In genomic region chr3:67642190-67642589, GRCh38 we compare ENCODE assay signal across 35 cellular contexts.
"Had no signal": no experiment of that assay in that cellular context is flagged by ENCODE, and none has a peak within 500 bp of the region (broad histone marks: within the 10 kb centered on the region; RNA-seq: fewer than 3 reads in every experiment).

No MANE protein-coding gene starts in this region.

- DNase-seq: activated B cell treated with CpG ODN at 0.5 μM for 24 hours; activated CD4-positive, alpha-beta memory T cell treated with anti-CD3 and anti-CD28 coated beads for 36 hours; activated CD4-positive, alpha-beta T cell treated with anti-CD3 and anti-CD28 coated beads for 4 hours; activated CD4-positive, alpha-beta T cell treated with anti-CD3 and anti-CD28 coated beads, Interleukin-2, amount 10 ng/mL, durations not matched to agents 24 days and 14 days; activated CD4-positive, alpha-beta T cell treated with anti-CD3 and anti-CD28 coated beads, Interleukin-2, amount 50 U/mL, for 1 hour; activated CD4-positive, alpha-beta T cell treated with anti-CD3 and anti-CD28 coated beads, Interleukin-2, amount 50 U/mL, for 4 hours; activated CD4-positive, CD25-positive, alpha-beta regulatory T cell treated with anti-CD3 and anti-CD28 coated beads, Interleukin-2, amount 50 U/mL, for 72 hours; activated CD8-positive, alpha-beta memory T cell treated with anti-CD3 and anti-CD28 coated beads, Interleukin-2, amount 50 U/mL, for 4 hours; activated CD8-positive, alpha-beta T cell treated with anti-CD3 and anti-CD28 coated beads for 36 hours; activated effector memory CD4-positive, alpha-beta T cell treated with anti-CD3 and anti-CD28 coated beads, Interleukin-2, amount 50 U/mL, for 16 hours; activated gamma-delta T cell treated with Interleukin-2 at 50 U/mL for 16 hours; activated naive CD4-positive, alpha-beta T cell; activated naive CD4-positive, alpha-beta T cell treated with anti-CD3 and anti-CD28 coated beads for 36 hours; activated naive CD4-positive, alpha-beta T cell treated with anti-CD3 and anti-CD28 coated beads, Interleukin-2, amount 50 U/mL, for 16 hours; activated naive CD8-positive, alpha-beta T cell treated with anti-CD3 and anti-CD28 coated beads, Interleukin-2, amount 10 ng/mL, durations not matched to agents 7 days and 5 days; activated T-cell treated with anti-CD3 and anti-CD28 coated beads for 4 hours; activated T-cell treated with anti-CD3 and anti-CD28 coated beads, Interleukin-2, amount 50 U/mL, for 1 hour; activated T-cell treated with anti-CD3 and anti-CD28 coated beads, Interleukin-2, amount 50 U/mL, for 4 hours; activated T-cell treated with anti-CD3 and anti-CD28 coated beads, Interleukin-2, amount 50 U/mL, for 72 hours; adrenal gland; amniotic stem cell; aorta; brain microvascular endothelial cell; caudate nucleus; cerebellar nuclear complex; T-helper 1 cell; T-helper 9 cell had no signal

- H3K27me3 ChIP-seq: adrenal gland, brain microvascular endothelial cell, cardiac muscle cell had no signal

- H3K9me3 Mint-ChIP-seq: activated B cell treated with CpG ODN at 0.5 μM for 24 hours; activated CD4-positive, alpha-beta memory T cell treated with anti-CD3 and anti-CD28 coated beads for 36 hours; activated CD4-positive, alpha-beta T cell treated with anti-CD3 and anti-CD28 coated beads, Interleukin-2, amount 10 ng/mL, durations not matched to agents 24 days and 14 days; activated T-cell treated with anti-CD3 and anti-CD28 coated beads, Interleukin-2, amount 50 U/mL, for 4 hours; activated T-helper 17 cell treated with anti-CD3 and anti-CD28 coated beads, Interleukin-2, amount 50 U/mL, for 72 hours; central memory CD8-positive, alpha-beta T cell; T-helper 1 cell treated with Interleukin-12 subunit alpha and Interleukin-12 subunit beta and Interleukin-4 antibody, amounts not matched to agents 30 μg/mL and 1 μg/mL, for 36 hours; T-helper 2 cell treated with Interferon-gamma antibody and Interleukin-4, amounts not matched to agents 5 μg/mL and 100 μg/mL, for 36 hours had no signal

- H3K9me3 ChIP-seq: adrenal gland had no signal

- H3K27ac Mint-ChIP-seq: activated B cell treated with CpG ODN at 0.5 μM for 24 hours; activated CD4-positive, alpha-beta memory T cell treated with anti-CD3 and anti-CD28 coated beads for 36 hours; activated CD4-positive, alpha-beta T cell treated with anti-CD3 and anti-CD28 coated beads, Interleukin-2, amount 10 ng/mL, durations not matched to agents 24 days and 14 days; activated CD8-positive, alpha-beta T cell treated with anti-CD3 and anti-CD28 coated beads for 36 hours; activated naive CD4-positive, alpha-beta T cell treated with anti-CD3 and anti-CD28 coated beads for 36 hours; activated naive CD4-positive, alpha-beta T cell treated with anti-CD3 and anti-CD28 coated beads, Interleukin-2, amount 50 U/mL, for 72 hours; activated naive CD8-positive, alpha-beta T cell treated with anti-CD3 and anti-CD28 coated beads, Interleukin-2, amount 10 ng/mL, durations not matched to agents 7 days and 5 days; activated T-cell treated with anti-CD3 and anti-CD28 coated beads, Interleukin-2, amount 50 U/mL, for 72 hours; activated T-helper 1 cell treated with anti-CD3 and anti-CD28 coated beads, Interleukin-12 subunit alpha, Interleukin-12 subunit beta, Interleukin-2, Interleukin-4 antibody, amounts not matched to agents 30 ng/mL and 10 ng/mL and 1 ng/mL, durations not matched to agents 14 hours and 24 hours and 36 hours; activated T-helper 17 cell treated with anti-CD3 and anti-CD28 coated beads, Interleukin-2, amount 50 U/mL, for 72 hours; T-helper 1 cell treated with Interleukin-12 subunit alpha and Interleukin-12 subunit beta and Interleukin-4 antibody, amounts not matched to agents 30 μg/mL and 1 μg/mL, for 36 hours; T-helper 2 cell treated with Interferon-gamma antibody and Interleukin-4, amounts not matched to agents 5 μg/mL and 100 μg/mL, for 36 hours had no signal

- H3K36me3 ChIP-seq: adrenal gland, brain microvascular endothelial cell, cardiac muscle cell had no signal

- H3K27me3 Mint-ChIP-seq: activated B cell treated with CpG ODN at 0.5 μM for 24 hours; activated CD4-positive, alpha-beta memory T cell treated with anti-CD3 and anti-CD28 coated beads for 36 hours; activated CD4-positive, alpha-beta T cell treated with anti-CD3 and anti-CD28 coated beads, Interleukin-2, amount 10 ng/mL, durations not matched to agents 24 days and 14 days; activated CD8-positive, alpha-beta T cell treated with anti-CD3 and anti-CD28 coated beads for 36 hours; activated naive CD8-positive, alpha-beta T cell treated with anti-CD3 and anti-CD28 coated beads, Interleukin-2, amount 10 ng/mL, durations not matched to agents 7 days and 5 days; activated T-helper 17 cell treated with anti-CD3 and anti-CD28 coated beads, Interleukin-2, amount 50 U/mL, for 72 hours; central memory CD8-positive, alpha-beta T cell had no signal

- H3K4me3 ChIP-seq: adrenal gland, cardiac muscle cell had no signal

- H3K4me3 Mint-ChIP-seq: activated B cell treated with CpG ODN at 0.5 μM for 24 hours; activated CD4-positive, alpha-beta memory T cell treated with anti-CD3 and anti-CD28 coated beads for 36 hours; activated CD4-positive, alpha-beta T cell treated with anti-CD3 and anti-CD28 coated beads, Interleukin-2, amount 10 ng/mL, durations not matched to agents 24 days and 14 days; activated CD8-positive, alpha-beta T cell treated with anti-CD3 and anti-CD28 coated beads for 36 hours; activated naive CD4-positive, alpha-beta T cell treated with anti-CD3 and anti-CD28 coated beads for 36 hours; activated naive CD8-positive, alpha-beta T cell treated with anti-CD3 and anti-CD28 coated beads, Interleukin-2, amount 10 ng/mL, durations not matched to agents 7 days and 5 days; activated T-cell treated with anti-CD3 and anti-CD28 coated beads, Interleukin-2, amount 50 U/mL, for 4 hours; activated T-cell treated with anti-CD3 and anti-CD28 coated beads, Interleukin-2, amount 50 U/mL, for 72 hours; activated T-helper 1 cell treated with anti-CD3 and anti-CD28 coated beads, Interleukin-12 subunit alpha, Interleukin-12 subunit beta, Interleukin-2, Interleukin-4 antibody, amounts not matched to agents 30 ng/mL and 10 ng/mL and 1 ng/mL, durations not matched to agents 14 hours and 24 hours and 36 hours; activated T-helper 17 cell treated with anti-CD3 and anti-CD28 coated beads, Interleukin-2, amount 50 U/mL, for 72 hours; central memory CD8-positive, alpha-beta T cell; T-helper 1 cell treated with Interleukin-12 subunit alpha and Interleukin-12 subunit beta and Interleukin-4 antibody, amounts not matched to agents 30 μg/mL and 1 μg/mL, for 36 hours; T-helper 2 cell treated with Interferon-gamma antibody and Interleukin-4, amounts not matched to agents 5 μg/mL and 100 μg/mL, for 36 hours had no signal

- H3K27ac ChIP-seq: adrenal gland, brain microvascular endothelial cell, cardiac muscle cell, VCaP had no signal
